Comparison of ENCODE assay signal across 9 cellular contexts in the genomic region with DNA sequence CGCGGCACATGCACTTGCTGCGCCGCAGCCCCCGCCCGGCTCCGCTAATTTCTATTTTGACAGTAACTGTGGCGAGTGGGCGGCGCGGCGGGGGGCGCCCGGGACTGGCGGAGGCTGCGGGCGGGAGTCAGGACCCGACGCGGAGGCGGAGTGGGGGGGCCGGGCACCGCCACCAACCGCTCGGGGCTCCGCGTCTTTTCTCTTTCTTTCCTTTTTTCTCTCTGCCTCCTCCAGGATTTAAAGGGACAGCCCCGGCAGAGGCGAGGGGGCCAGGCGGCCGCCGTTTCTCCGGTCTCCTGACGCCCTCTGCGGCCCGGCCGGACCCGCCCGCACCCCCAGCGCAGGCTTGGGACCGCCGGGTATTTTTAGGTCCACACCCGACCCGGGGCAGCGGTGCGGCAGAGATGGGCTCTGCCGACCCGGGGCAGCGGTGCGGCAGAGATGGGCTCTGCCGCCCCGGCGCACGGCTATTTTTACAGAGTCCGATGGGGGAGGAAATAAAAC. TPM values are rescaled to one million over a fixed set of nuclear protein-coding genes. Genes with fewer than 3 reads are reported as not detected.
A peak's percentile ranks its signal among the peaks of the same experiment; 100 is the strongest.
DNase-seq lines count a peak whose midpoint lies in the region; ATAC-seq and TF ChIP-seq lines count a peak whose summit lies in the region.
"Had no signal": no experiment of that assay in that cellular context is flagged by ENCODE, and none has a peak within 500 bp of the region (broad histone marks: within the 10 kb centered on the region; RNA-seq: fewer than 3 reads in every experiment).

No MANE protein-coding gene starts in this region.

- peaks cover 58 to 82% (median 60%) of the 10 kb centered on the region in 3 donors for H3K27me3 Mint-ChIP-seq in CD14-positive monocyte (ENCODE audit: low read depth in 3 of 3)
- peaks cover 75% of the 10 kb centered on the region for H3K27me3 Mint-ChIP-seq in stimulated activated naive CD8-positive, alpha-beta T cell treated with anti-CD3 and anti-CD28 coated beads, Interleukin-15, Interleukin-2, amounts not matched to agents 100 ng/mL and 50 ng/mL, for 24 hours

- H2AFZ ChIP-seq in OCI-LY3 (ENCODE audit: low read depth, low read length): peak overlapping the region; percentile 19; the same call in 1 of the 2 replicates

- WGBS in liver: under 1% methylated on average over 55 of the region's 55 CpGs

- peaks cover 8% of the 10 kb centered on the region for H3K4me1 ChIP-seq in OCI-LY3 (ENCODE audit: low read length)
- peaks cover 14 to 26% (median 14%) of the 10 kb centered on the region in 4 donors for H3K4me1 ChIP-seq in liver (ENCODE audit: control insufficient read depth in 4 of 4, insufficient read depth in 4 of 4, low read length in 3 of 4)

- H3K9me3 Mint-ChIP-seq in CD14-positive monocyte: peaks cover 10 to 33% (median 25%) of the 10 kb centered on the region in 7 donors
- no peaks in the 10 kb centered on the region for H3K9me3 Mint-ChIP-seq in stimulated activated naive CD8-positive, alpha-beta T cell treated with anti-CD3 and anti-CD28 coated beads, Interleukin-15, Interleukin-2, amounts not matched to agents 100 ng/mL and 50 ng/mL, for 24 hours

- peak overlapping the region; percentile 27; the same call in 1 of the 2 replicates for H3K9ac ChIP-seq in OCI-LY3 (ENCODE audit: low read length)
- H3K9ac ChIP-seq in liver (ENCODE audit: low read depth in 1 of 2, low read length in 2 of 2): no peak overlapping the region

- peaks cover 6 to 10% of the 10 kb centered on the region in 2 donors for H3K36me3 Mint-ChIP-seq in CD14-positive monocyte
- H3K36me3 Mint-ChIP-seq in stimulated activated naive CD8-positive, alpha-beta T cell treated with anti-CD3 and anti-CD28 coated beads, Interleukin-15, Interleukin-2, amounts not matched to agents 100 ng/mL and 50 ng/mL, for 24 hours (ENCODE audit: low read depth): no peaks in the 10 kb centered on the region

- no peak for TF ChIP-seq RAD21 in liver (IDR thresholded peaks at IDR 0.05)

- no peaks in the 10 kb centered on the region for H4K20me1 ChIP-seq in OCI-LY3 (ENCODE audit: insufficient read depth, low read length)

- H3K27ac Mint-ChIP-seq in CD14-positive monocyte: no peak overlapping the region
- H3K27ac Mint-ChIP-seq in stimulated activated naive CD8-positive, alpha-beta T cell treated with anti-CD3 and anti-CD28 coated beads, Interleukin-15, Interleukin-2, amounts not matched to agents 100 ng/mL and 50 ng/mL, for 24 hours: no peak overlapping the region

- ATAC-seq in GM21717 (IDR thresholded peaks at IDR 0.05; ENCODE audit: unreplicated experiment) (peak; percentile 17), GM18520 (IDR thresholded peaks at IDR 0.05; ENCODE audit: unreplicated experiment) (no peak), HG03439 (IDR thresholded peaks at IDR 0.05; ENCODE audit: unreplicated experiment) (no peak)

- intact Hi-C loops in CD14-positive monocyte (cut with micrococcal nuclease): loop anchor here (5.0 kb wide), 1 partner anchor 247 kb away; no protein-coding TSS in a partner anchor

- peak overlapping the region; percentile 81 to 87 for H3K4me3 Mint-ChIP-seq in CD14-positive monocyte
- H3K4me3 Mint-ChIP-seq in stimulated activated naive CD8-positive, alpha-beta T cell treated with anti-CD3 and anti-CD28 coated beads, Interleukin-15, Interleukin-2, amounts not matched to agents 100 ng/mL and 50 ng/mL, for 24 hours: peak overlapping the region; percentile 63

- peak overlapping the region; percentile 79 for H3K4me2 ChIP-seq in OCI-LY3 (ENCODE audit: low read length)

- H3K4me3 ChIP-seq in OCI-LY3 (ENCODE audit: low read length): peak overlapping the region; percentile 77
- H3K4me3 ChIP-seq in liver (ENCODE audit: low read depth in 1 of 3, low read length in 3 of 3): peak overlapping the region; percentile 67 to 90 (median 69)

- H3K9me3 ChIP-seq in OCI-LY3 (ENCODE audit: insufficient read depth, low read length) (no peaks in the 10 kb centered on the region), liver (ENCODE audit: control insufficient read depth in 4 of 4, low read length in 3 of 4) (no peaks in the 10 kb centered on the region)

- no peak for DNase-seq in CD14-positive monocyte (ENCODE audit: low spot score)
- DNase-seq in caudate nucleus (lab: John Stamatoyannopoulos, UW): peak in 36 of 61 donors; percentile 7 to 67 (median 40)

- peaks cover 39% of the 10 kb centered on the region for H3K27me3 ChIP-seq in OCI-LY3 (ENCODE audit: low read depth, low read length)
- H3K27me3 ChIP-seq in liver (ENCODE audit: control insufficient read depth in 4 of 4, insufficient read depth in 4 of 4, low read length in 3 of 4): peaks cover 0 to 17% (median 8%) of the 10 kb centered on the region in 4 donors

- TF ChIP-seq CTCF in CD14-positive monocyte (IDR thresholded peaks at IDR 0.05) (no peak), OCI-LY3 (IDR thresholded peaks at IDR 0.05; ENCODE audit: low read depth, low read length) (no peak), liver (IDR thresholded peaks at IDR 0.05; ENCODE audit: low read depth, low read length, missing input control) (no peak)

- H3K27ac ChIP-seq in OCI-LY3 (ENCODE audit: low read length) (no peak overlapping the region), caudate nucleus (ENCODE audit: low read depth, low read length) (peak overlapping the region; percentile 44), liver (ENCODE audit: low read depth in 1 of 2, low read length in 2 of 2) (no peak overlapping the region)

- H3K36me3 ChIP-seq in OCI-LY3 (replicated peaks; ENCODE audit: low read depth, low read length) (no peaks in the 10 kb centered on the region), liver (ENCODE audit: control insufficient read depth in 4 of 4, insufficient read depth in 3 of 4, low read depth in 1 of 4, low read length in 3 of 4) (no peaks in the 10 kb centered on the region)

- H3K4me1 Mint-ChIP-seq in CD14-positive monocyte: peaks cover 18% of the 10 kb centered on the region
- H3K4me1 Mint-ChIP-seq in stimulated activated naive CD8-positive, alpha-beta T cell treated with anti-CD3 and anti-CD28 coated beads, Interleukin-15, Interleukin-2, amounts not matched to agents 100 ng/mL and 50 ng/mL, for 24 hours (ENCODE audit: low read depth): peaks cover 14% of the 10 kb centered on the region

- no peaks in the 10 kb centered on the region for H3K79me2 ChIP-seq in OCI-LY3 (ENCODE audit: low read length)

TF ChIP-seq in liver, 16 proteins besides CTCF, POLR2A, EP300 and RAD21:
- no peak for TF ChIP-seq TAF1 (conservative IDR thresholded peaks at IDR 0.05)

RNA-seq across cellular contexts. Expression of a gene that starts 0.5 kb away (rescaled TPM):
- polyA plus RNA-seq in CD14-positive monocyte (under 1 TPM in 1 of 2 donors, not detected in 1; 0.09 TPM), liver (under 1 TPM; 0.22 to 0.67 TPM)
- total RNA-seq in liver: 1 to 10 TPM in 1 of 2 donors, under 1 TPM in 1; 0.19 to 1.1 TPM
- total RNA-seq: pulmonary artery endothelial cell had no signal
